Comparison of ENCODE assay signal across 2 cellular contexts in genomic region chr17:67504182-67504581, GRCh38.
TF ChIP-seq lines count a peak whose summit lies in the region.

No MANE protein-coding gene starts in this region.

TF ChIP-seq in GM23338, 12 proteins besides CTCF, POLR2A, EP300 and RAD21:
- no peak for TF ChIP-seq JUNB (IDR thresholded peaks at IDR 0.05; ENCODE audit: unreplicated experiment)
- TF ChIP-seq REST (IDR thresholded peaks at IDR 0.05; ENCODE audit: unreplicated experiment), result no peak

TF ChIP-seq in IMR-90, 13 proteins besides CTCF, POLR2A, EP300 and RAD21:
- TF ChIP-seq RCOR1 (IDR thresholded peaks at IDR 0.05; ENCODE audit: insufficient replicate concordance, low read length), result no peak
- no peak for TF ChIP-seq NFE2L2 (IDR thresholded peaks at IDR 0.05; ENCODE audit: low read depth, low read length)
- no peak for TF ChIP-seq ELK1 (IDR thresholded peaks at IDR 0.05; ENCODE audit: borderline replicate concordance, low read depth, low read length)
- no peak for TF ChIP-seq FOS (IDR thresholded peaks at IDR 0.05; ENCODE audit: low read depth, low read length)
- TF ChIP-seq RFX5 (IDR thresholded peaks at IDR 0.05; ENCODE audit: low read depth, low read length), result no peak
- no peak for TF ChIP-seq CEBPB (IDR thresholded peaks at IDR 0.05; ENCODE audit: low read depth, low read length)
- no peak for TF ChIP-seq MXI1 (IDR thresholded peaks at IDR 0.05; ENCODE audit: borderline replicate concordance, low read depth, low read length)
- TF ChIP-seq USF2 (IDR thresholded peaks at IDR 0.05; ENCODE audit: low read depth, low read length), result no peak
- no peak for TF ChIP-seq CHD1 (IDR thresholded peaks at IDR 0.05; ENCODE audit: low read depth, low read length)
- no peak for TF ChIP-seq BHLHE40 (IDR thresholded peaks at IDR 0.05; ENCODE audit: low read depth, low read length)
- TF ChIP-seq MAZ (IDR thresholded peaks at IDR 0.05; ENCODE audit: borderline replicate concordance, low read depth, low read length), result no peak
- no peak for TF ChIP-seq MAFK (IDR thresholded peaks at IDR 0.05; ENCODE audit: low read depth, low read length)
- TF ChIP-seq SMC3 (IDR thresholded peaks at IDR 0.05; ENCODE audit: low read depth, low read length), result no peak
